Comparison of ENCODE assay signal across 1 cellular context in the genomic region with DNA sequence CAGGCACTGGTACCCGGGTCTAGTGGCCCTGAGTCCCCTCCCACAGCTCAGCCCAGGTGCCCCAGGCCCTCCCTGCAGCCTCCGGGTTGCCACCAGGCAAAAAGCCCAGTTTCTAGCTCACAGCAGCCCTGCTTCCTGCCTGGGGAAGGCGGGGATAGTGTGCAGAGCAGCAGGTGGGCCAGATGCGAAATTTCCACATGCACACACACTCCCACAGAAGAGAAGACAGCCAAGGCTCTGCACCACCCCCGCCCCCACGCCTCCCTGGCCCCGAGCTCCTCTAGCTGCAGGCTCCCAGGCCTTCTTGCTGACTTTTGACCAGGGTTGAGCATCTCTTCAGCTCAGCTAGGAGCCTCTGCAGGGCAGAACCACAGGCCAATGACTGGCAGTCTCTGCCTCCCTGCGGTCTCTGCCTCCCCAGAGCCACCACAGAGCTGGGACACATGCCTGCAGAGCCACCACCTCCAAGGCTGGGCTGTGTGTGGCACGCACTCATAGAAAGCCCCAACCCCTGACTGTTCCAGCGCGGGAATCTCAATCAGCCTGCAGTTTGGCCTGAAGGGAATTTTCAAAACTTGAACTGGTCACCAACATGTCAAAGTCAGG.
TF ChIP-seq lines count a peak whose summit lies in the region.

No MANE protein-coding gene starts in this region.

TF ChIP-seq in GM12878, 131 proteins besides CTCF, POLR2A, EP300 and RAD21:
- TF ChIP-seq RUNX3 (IDR thresholded peaks at IDR 0.05; ENCODE audit: low read length) (peak; percentile 57), RELA (IDR thresholded peaks at IDR 0.05; ENCODE audit: borderline replicate concordance, partially characterized antibody) (no peak), NFYA (IDR thresholded peaks at IDR 0.05; ENCODE audit: borderline replicate concordance, low read depth, low read length) (no peak), POU2F2 (IDR thresholded peaks at IDR 0.05; ENCODE audit: borderline replicate concordance, low read depth, low read length) (0 out of 3 replicates have a peak, but pooled peaks have one; percentile 7), EGR1 (IDR thresholded peaks at IDR 0.05; ENCODE audit: borderline replicate concordance in 1 of 2, low read depth in 2 of 2, low read length in 2 of 2) (0 out of 3 replicates have a peak, but pooled peaks of 1 of the 2 experiments have one; percentile 27), IRF4 (IDR thresholded peaks at IDR 0.05; ENCODE audit: low read depth, low read length) (no peak), TARDBP (IDR thresholded peaks at IDR 0.05; ENCODE audit: borderline replicate concordance) (no peak), CEBPB (IDR thresholded peaks at IDR 0.05; ENCODE audit: borderline replicate concordance in 1 of 2, low read depth in 2 of 2, low read length in 2 of 2) (no peak), MEF2B (IDR thresholded peaks at IDR 0.05; ENCODE audit: partially characterized antibody, poor library complexity, severe bottlenecking) (no peak), TCF12 (IDR thresholded peaks at IDR 0.05; ENCODE audit: low read depth, low read length) (0 out of 2 replicates have a peak, but pooled peaks have one; percentile 35), SPI1 (IDR thresholded peaks at IDR 0.05; ENCODE audit: borderline replicate concordance, insufficient read depth, low read depth, low read length) (no peak), CBX3 (IDR thresholded peaks at IDR 0.05; ENCODE audit: borderline replicate concordance, low read depth) (no peak)
- TF ChIP-seq, protein P1, sequence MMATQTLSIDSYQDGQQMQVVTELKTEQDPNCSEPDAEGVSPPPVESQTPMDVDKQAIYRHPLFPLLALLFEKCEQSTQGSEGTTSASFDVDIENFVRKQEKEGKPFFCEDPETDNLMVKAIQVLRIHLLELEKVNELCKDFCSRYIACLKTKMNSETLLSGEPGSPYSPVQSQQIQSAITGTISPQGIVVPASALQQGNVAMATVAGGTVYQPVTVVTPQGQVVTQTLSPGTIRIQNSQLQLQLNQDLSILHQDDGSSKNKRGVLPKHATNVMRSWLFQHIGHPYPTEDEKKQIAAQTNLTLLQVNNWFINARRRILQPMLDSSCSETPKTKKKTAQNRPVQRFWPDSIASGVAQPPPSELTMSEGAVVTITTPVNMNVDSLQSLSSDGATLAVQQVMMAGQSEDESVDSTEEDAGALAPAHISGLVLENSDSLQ (IDR thresholded peaks at IDR 0.05) = peak; percentile 35; the same call in 1 of the 2 replicates
- TF ChIP-seq, protein P2, sequence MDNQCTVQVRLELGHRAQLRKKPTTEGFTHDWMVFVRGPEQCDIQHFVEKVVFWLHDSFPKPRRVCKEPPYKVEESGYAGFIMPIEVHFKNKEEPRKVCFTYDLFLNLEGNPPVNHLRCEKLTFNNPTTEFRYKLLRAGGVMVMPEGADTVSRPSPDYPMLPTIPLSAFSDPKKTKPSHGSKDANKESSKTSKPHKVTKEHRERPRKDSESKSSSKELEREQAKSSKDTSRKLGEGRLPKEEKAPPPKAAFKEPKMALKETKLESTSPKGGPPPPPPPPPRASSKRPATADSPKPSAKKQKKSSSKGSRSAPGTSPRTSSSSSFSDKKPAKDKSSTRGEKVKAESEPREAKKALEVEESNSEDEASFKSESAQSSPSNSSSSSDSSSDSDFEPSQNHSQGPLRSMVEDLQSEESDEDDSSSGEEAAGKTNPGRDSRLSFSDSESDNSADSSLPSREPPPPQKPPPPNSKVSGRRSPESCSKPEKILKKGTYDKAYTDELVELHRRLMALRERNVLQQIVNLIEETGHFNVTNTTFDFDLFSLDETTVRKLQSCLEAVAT (IDR thresholded peaks at IDR 0.05) = no peak
- TF ChIP-seq, protein P3, sequence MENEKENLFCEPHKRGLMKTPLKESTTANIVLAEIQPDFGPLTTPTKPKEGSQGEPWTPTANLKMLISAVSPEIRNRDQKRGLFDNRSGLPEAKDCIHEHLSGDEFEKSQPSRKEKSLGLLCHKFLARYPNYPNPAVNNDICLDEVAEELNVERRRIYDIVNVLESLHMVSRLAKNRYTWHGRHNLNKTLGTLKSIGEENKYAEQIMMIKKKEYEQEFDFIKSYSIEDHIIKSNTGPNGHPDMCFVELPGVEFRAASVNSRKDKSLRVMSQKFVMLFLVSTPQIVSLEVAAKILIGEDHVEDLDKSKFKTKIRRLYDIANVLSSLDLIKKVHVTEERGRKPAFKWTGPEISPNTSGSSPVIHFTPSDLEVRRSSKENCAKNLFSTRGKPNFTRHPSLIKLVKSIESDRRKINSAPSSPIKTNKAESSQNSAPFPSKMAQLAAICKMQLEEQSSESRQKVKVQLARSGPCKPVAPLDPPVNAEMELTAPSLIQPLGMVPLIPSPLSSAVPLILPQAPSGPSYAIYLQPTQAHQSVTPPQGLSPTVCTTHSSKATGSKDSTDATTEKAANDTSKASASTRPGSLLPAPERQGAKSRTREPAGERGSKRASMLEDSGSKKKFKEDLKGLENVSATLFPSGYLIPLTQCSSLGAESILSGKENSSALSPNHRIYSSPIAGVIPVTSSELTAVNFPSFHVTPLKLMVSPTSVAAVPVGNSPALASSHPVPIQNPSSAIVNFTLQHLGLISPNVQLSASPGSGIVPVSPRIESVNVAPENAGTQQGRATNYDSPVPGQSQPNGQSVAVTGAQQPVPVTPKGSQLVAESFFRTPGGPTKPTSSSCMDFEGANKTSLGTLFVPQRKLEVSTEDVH (IDR thresholded peaks at IDR 0.05; ENCODE audit: low read depth, partially characterized antibody) = no peak
